In the genomic region with DNA sequence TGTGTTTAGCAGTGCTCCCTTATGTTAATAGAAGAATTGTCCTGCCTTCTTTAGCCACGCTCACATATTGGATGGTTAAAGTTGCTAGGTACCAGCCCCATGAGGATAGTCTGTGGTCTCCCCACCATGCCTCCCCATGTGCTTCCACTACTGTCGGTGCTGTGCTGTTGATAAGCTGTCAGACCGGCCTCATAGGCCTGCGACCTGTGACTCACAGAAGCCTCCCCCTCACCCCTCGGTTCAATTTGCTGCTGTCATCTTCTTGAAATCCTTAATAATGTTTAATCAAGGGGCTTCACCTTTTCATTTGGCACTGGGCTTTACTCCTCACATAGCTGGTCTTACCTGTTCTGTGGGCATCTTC, we compare ENCODE assay signal across 25 cellular contexts.
DNase-seq lines count a peak whose midpoint lies in the region; ATAC-seq, FAIRE-seq and TF ChIP-seq lines count a peak whose summit lies in the region.
"Had no signal": no experiment of that assay in that cellular context is flagged by ENCODE, and none has a peak within 500 bp of the region (broad histone marks: within the 10 kb centered on the region; RNA-seq: fewer than 3 reads in every experiment).

No MANE protein-coding gene starts in this region.

- no peak overlapping the region for H2AFZ ChIP-seq in HepG2 (ENCODE audit: low read length)

- H3K4me3 ChIP-seq in HepG2 (replicated peaks in 1 of 3; ENCODE audit: insufficient read depth in 1 of 3, low read depth in 2 of 3, low read length in 3 of 3) (no peak overlapping the region), right lobe of liver (no peak overlapping the region), SK-N-MC (peak overlapping the region; percentile 46), endodermal cell (ENCODE audit: low read length) (no peak overlapping the region), tibial nerve (no peak overlapping the region)
- H3K4me3 ChIP-seq: BLaER1, GM12878 had no signal

- H3K27ac ChIP-seq in HepG2 (ENCODE audit: extremely low read length, insufficient read depth, low read length), result no peak overlapping the region
- H3K27ac ChIP-seq in right lobe of liver, result no peak overlapping the region
- peak overlapping the region; percentile 87 for H3K27ac ChIP-seq in SK-N-MC
- peak overlapping the region; percentile 92 for H3K27ac ChIP-seq in endodermal cell (ENCODE audit: low read depth, low read length)
- peak overlapping the region; percentile 29 for H3K27ac ChIP-seq in temporal lobe (ENCODE audit: low read depth, low read length)
- H3K27ac ChIP-seq in tibial nerve, result no peak overlapping the region
- H3K27ac ChIP-seq: 22Rv1, BLaER1, HL-60 had no signal

- H3K4me3 Mint-ChIP-seq in endodermal cell, result no peak overlapping the region
- no peak overlapping the region for H3K4me3 Mint-ChIP-seq in activated CD4-positive, alpha-beta T cell treated with anti-CD3 and anti-CD28 coated beads for 36 hours
- H3K4me3 Mint-ChIP-seq: CD4-positive, CD25-positive, alpha-beta regulatory T cell had no signal

- H3K4me1 Mint-ChIP-seq in endodermal cell, result no peaks in the 10 kb centered on the region
- no peaks in the 10 kb centered on the region for H3K4me1 Mint-ChIP-seq in activated CD4-positive, alpha-beta T cell treated with anti-CD3 and anti-CD28 coated beads for 36 hours
- H3K4me1 Mint-ChIP-seq: CD4-positive, CD25-positive, alpha-beta regulatory T cell had no signal

- in situ Hi-C loops in HepG2 (cut with HindIII; ENCODE audit: extremely low pct_ligation_motif_present, low pct_unique_long_range_greater_than_20kb), result no loop called here

- CTCF ChIA-PET in HepG2 (lab: Yijun Ruan, JAX; ENCODE audit: low intra/inter-chr PET ratio, low total read pairs), result no interaction called here
- CTCF ChIA-PET in activated CD4-positive, alpha-beta T cell treated with anti-CD3 and anti-CD28 coated beads for 36 hours (lab: Charles Lee), result no interaction called here

- H3K4me2 ChIP-seq in HepG2 (ENCODE audit: low read depth, low read length), result no peak overlapping the region
- H3K4me2 ChIP-seq: BLaER1 had no signal

- peaks cover 2% of the 10 kb centered on the region for H3K27me3 Mint-ChIP-seq in endodermal cell (ENCODE audit: insufficient read depth)
- no peaks in the 10 kb centered on the region for H3K27me3 Mint-ChIP-seq in activated CD4-positive, alpha-beta T cell treated with anti-CD3 and anti-CD28 coated beads for 36 hours
- H3K27me3 Mint-ChIP-seq: CD4-positive, CD25-positive, alpha-beta regulatory T cell had no signal

- TF ChIP-seq RAD21 in HepG2 (CRISPR knock-in tag; IDR thresholded peaks at IDR 0.05), result no peak

- H3K27ac Mint-ChIP-seq in endodermal cell, result no peak overlapping the region
- H3K27ac Mint-ChIP-seq in activated CD4-positive, alpha-beta T cell treated with anti-CD3 and anti-CD28 coated beads for 36 hours, result no peak overlapping the region
- H3K27ac Mint-ChIP-seq in activated naive CD4-positive, alpha-beta T cell treated with anti-CD3 and anti-CD28 coated beads, Interleukin-2, amount 50 U/mL, for 72 hours, result no peak overlapping the region
- H3K27ac Mint-ChIP-seq: CD4-positive, CD25-positive, alpha-beta regulatory T cell had no signal

- H3K9me3 Mint-ChIP-seq in endodermal cell, result no peaks in the 10 kb centered on the region
- H3K9me3 Mint-ChIP-seq in activated CD4-positive, alpha-beta T cell treated with anti-CD3 and anti-CD28 coated beads for 36 hours (ENCODE audit: low read depth), result no peaks in the 10 kb centered on the region
- peaks cover 9 to 10% of the 10 kb centered on the region in 2 donors for H3K9me3 Mint-ChIP-seq in activated naive CD4-positive, alpha-beta T cell treated with anti-CD3 and anti-CD28 coated beads, Interleukin-2, amount 50 U/mL, for 72 hours

- H3K36me3 Mint-ChIP-seq in endodermal cell (ENCODE audit: low read depth), result no peaks in the 10 kb centered on the region
- no peaks in the 10 kb centered on the region for H3K36me3 Mint-ChIP-seq in activated CD4-positive, alpha-beta T cell treated with anti-CD3 and anti-CD28 coated beads for 36 hours (ENCODE audit: low read depth)
- H3K36me3 Mint-ChIP-seq in activated naive CD4-positive, alpha-beta T cell treated with anti-CD3 and anti-CD28 coated beads, Interleukin-2, amount 50 U/mL, for 72 hours, result no peaks in the 10 kb centered on the region
- H3K36me3 Mint-ChIP-seq: CD4-positive, CD25-positive, alpha-beta regulatory T cell had no signal

- H3K9ac ChIP-seq in HepG2 (ENCODE audit: insufficient read depth, low read depth, low read length), result no peak overlapping the region
- H3K9ac ChIP-seq in SK-N-MC (ENCODE audit: insufficient read length), result no peak overlapping the region
- no peak overlapping the region for H3K9ac ChIP-seq in endodermal cell (ENCODE audit: extremely low read depth, low read length, poor library complexity, severe bottlenecking)
- H3K9ac ChIP-seq: BLaER1 had no signal

- H3K36me3 ChIP-seq in HepG2 (replicated peaks in 1 of 2; ENCODE audit: control insufficient read depth in 1 of 2, insufficient read depth in 2 of 2, low read length in 2 of 2) (no peaks in the 10 kb centered on the region), right lobe of liver (no peaks in the 10 kb centered on the region), SK-N-MC (ENCODE audit: insufficient read depth, low read length) (no peaks in the 10 kb centered on the region), endodermal cell (ENCODE audit: control insufficient read depth, insufficient read depth, low read length) (no peaks in the 10 kb centered on the region), tibial nerve (no peaks in the 10 kb centered on the region)
- H3K36me3 ChIP-seq: BLaER1 had no signal

- FAIRE-seq in HepG2 (lab: Jason Lieb, UNC), result no peak
- FAIRE-seq: D721Med, G401.6, GM12878 had no signal

- ATAC-seq in HepG2, result peak; percentile 31; the same call in 1 of the 3 replicates
- ATAC-seq in right lobe of liver, result no peak
- no peak for ATAC-seq in activated CD4-positive, alpha-beta T cell treated with anti-CD3 and anti-CD28 coated beads for 36 hours
- ATAC-seq in activated naive CD4-positive, alpha-beta T cell treated with anti-CD3 and anti-CD28 coated beads, Interleukin-2, amount 50 U/mL, for 72 hours, result no peak
- ATAC-seq: GM12878, HCT116 had no signal

- no TSS peak for BruUV-seq in HepG2 (replicated peaks; lab: Mats Ljungman, UMichigan)

- TF ChIP-seq EP300 in HepG2 (IDR thresholded peaks at IDR 0.05; ENCODE audit: low read depth in 2 of 2, low read length in 2 of 2) (no peak), HepG2 (CRISPR knock-in tag; IDR thresholded peaks at IDR 0.05; ENCODE audit: borderline replicate concordance) (no peak), tibial nerve (IDR thresholded peaks at IDR 0.05) (no peak)

- no peaks in the 10 kb centered on the region for H3K27me3 ChIP-seq in HepG2 (ENCODE audit: control insufficient read depth in 1 of 2, insufficient read depth in 2 of 2, low read length in 2 of 2)
- no peaks in the 10 kb centered on the region for H3K27me3 ChIP-seq in right lobe of liver
- no peaks in the 10 kb centered on the region for H3K27me3 ChIP-seq in endodermal cell (ENCODE audit: control insufficient read depth, insufficient read depth, low read length, poor library complexity, severe bottlenecking)
- no peaks in the 10 kb centered on the region for H3K27me3 ChIP-seq in tibial nerve
- H3K27me3 ChIP-seq: BLaER1 had no signal

- no peak for TF ChIP-seq POLR2A in HepG2 (IDR thresholded peaks at IDR 0.05; ENCODE audit: insufficient read depth in 1 of 2, low read depth in 2 of 2, low read length in 2 of 2)
- TF ChIP-seq POLR2A in right lobe of liver (IDR thresholded peaks at IDR 0.05), result no peak
- TF ChIP-seq POLR2A in tibial nerve (IDR thresholded peaks at IDR 0.05), result no peak

- intact Hi-C loops in HepG2 (cut with micrococcal nuclease; ENCODE audit: unreplicated experiment) (no loop called here), right lobe of liver (cut with DNase I) (no loop called here)
- intact Hi-C loops in activated CD4-positive, alpha-beta T cell treated with anti-CD3 and anti-CD28 coated beads for 36 hours (cut with DNase I, micrococcal nuclease), result no loop called here

- no peaks in the 10 kb centered on the region for H3K79me2 ChIP-seq in HepG2 (ENCODE audit: insufficient read depth, low read length)

- H3K4me1 ChIP-seq in HepG2 (ENCODE audit: insufficient read depth, low read length), result no peaks in the 10 kb centered on the region
- no peaks in the 10 kb centered on the region for H3K4me1 ChIP-seq in right lobe of liver
- H3K4me1 ChIP-seq in endodermal cell (ENCODE audit: control insufficient read depth, insufficient read depth, low read length), result no peaks in the 10 kb centered on the region
- peaks cover 0 to 5% (median 0%) of the 10 kb centered on the region in 4 donors for H3K4me1 ChIP-seq in tibial nerve

- 26% methylated on average over 5 of the region's 5 CpGs for WGBS in HepG2 (ENCODE audit: low lambda C conversion rate)
- WGBS in right lobe of liver (ENCODE audit: insufficient coverage, low coverage, low lambda C conversion rate, missing lambda C conversion rate), result 65% methylated on average over 5 of the region's 5 CpGs
- WGBS in endodermal cell (ENCODE audit: insufficient coverage in 1 of 2, insufficient read length in 1 of 2), 2 experiments, result 53 to 86% methylated on average over 4 to 5 of the region's 5 CpGs
- WGBS in tibial nerve, 2 donors, result 90 to 91% methylated on average over 5 of the region's 5 CpGs

- POLR2A ChIA-PET in HepG2 (lab: Yijun Ruan, JAX), result no interaction called here
- POLR2A ChIA-PET in activated CD4-positive, alpha-beta T cell treated with anti-CD3 and anti-CD28 coated beads for 36 hours (lab: Charles Lee), result no interaction called here

- DNase-seq in HepG2 (ENCODE audit: low spot score) (no peak), right lobe of liver (no peak), SK-N-MC (ENCODE audit: low read depth, low spot score) (no peak), endodermal cell (no peak), tibial nerve (ENCODE audit: low spot score in 2 of 2) (no peak)
- no peak for DNase-seq in activated CD4-positive, alpha-beta T cell treated with anti-CD3 and anti-CD28 coated beads for 36 hours
- DNase-seq in activated naive CD4-positive, alpha-beta T cell treated with anti-CD3 and anti-CD28 coated beads, Interleukin-2, amount 50 U/mL, for 72 hours (ENCODE audit: low spot score in 2 of 2), result no peak
- DNase-seq: ACHN; CD4-positive, CD25-positive, alpha-beta regulatory T cell; NCI-H1092; NCI-H1417 treated with DMSO at 0.1 percent for 48 hours; NCI-H1694 treated with DMSO at 0.1 percent for 48 hours; NCI-H2227 treated with DMSO at 0.1 percent for 48 hours; NCI-H526 treated with DMSO at 0.1 percent for 48 hours; Right ventricle myocardium superior; RPMI8226; SW 1271 had no signal

- no peaks in the 10 kb centered on the region for H4K20me1 ChIP-seq in HepG2 (ENCODE audit: insufficient read depth, low read length)
- H4K20me1 ChIP-seq: BLaER1 had no signal

- no peak for TF ChIP-seq CTCF in HepG2 (CRISPR knock-in tag; IDR thresholded peaks at IDR 0.05)
- no peak for TF ChIP-seq CTCF in right lobe of liver (IDR thresholded peaks at IDR 0.05)
- TF ChIP-seq CTCF in endodermal cell (conservative IDR thresholded peaks at IDR 0.05), result no peak
- no peak for TF ChIP-seq CTCF in tibial nerve (IDR thresholded peaks at IDR 0.05)

- peaks cover 7% of the 10 kb centered on the region for H3K9me3 ChIP-seq in HepG2 (ENCODE audit: low read length)
- H3K9me3 ChIP-seq in right lobe of liver, result no peaks in the 10 kb centered on the region
- no peaks in the 10 kb centered on the region for H3K9me3 ChIP-seq in SK-N-MC (ENCODE audit: low read depth, low read length)
- H3K9me3 ChIP-seq in endodermal cell (ENCODE audit: control insufficient read depth, low read length), result no peaks in the 10 kb centered on the region
- no peaks in the 10 kb centered on the region for H3K9me3 ChIP-seq in tibial nerve
- H3K9me3 ChIP-seq: BLaER1 had no signal

Comparison
In these comparisons a context has a peak if more than half of its experiments do, and no peak if none do; other contexts are left out.
1. H3K27ac ChIP-seq: peak in SK-N-MC (single experiment), endodermal cell (single experiment) and temporal lobe (single experiment); none in HepG2 (single experiment), right lobe of liver (0 of 3) and tibial nerve (0 of 4).